Comparison of ENCODE assay signal across 8 cellular contexts in genomic region chr17:38751803-38752118, GRCh38. TPM values are rescaled to one million over a fixed set of nuclear protein-coding genes. Genes with fewer than 3 reads are reported as not detected.
DNase-seq lines count a peak whose midpoint lies in the region; ATAC-seq and TF ChIP-seq lines count a peak whose summit lies in the region.

No MANE protein-coding gene starts in this region.

- peak overlapping the region; percentile 91 for H3K27ac ChIP-seq in CD8-positive, alpha-beta memory T cell (ENCODE audit: low read depth, low read length)
- H3K27ac ChIP-seq in GM23338 (ENCODE audit: low read depth) = peak overlapping the region; percentile 72
- peak overlapping the region; percentile 84 to 94 (median 90) for H3K27ac ChIP-seq in adrenal gland
- peak overlapping the region; percentile 42 to 99 (median 96) for H3K27ac ChIP-seq in heart right ventricle

- peaks cover 10% of the 10 kb centered on the region for H4K20me1 ChIP-seq in GM23338 (replicated peaks; ENCODE audit: insufficient read depth)

- intact Hi-C loops in adrenal gland (cut with DNase I) (no loop called here), heart right ventricle (cut with DNase I) (loop anchor here in 6 of 10 donors (1.0 to 10.0 kb wide), 5 partner anchors 21 to 103 kb away; partner anchors contain the start of genes PIP4K2B (in 3 of the 6), CISD3 (in 2 of the 6) and RPL23 (in 1 of the 6)), posterior cingulate gyrus (cut with DNase I) (loop anchor here (5.0 kb wide), 1 partner anchor 46 kb away; the partner anchor contains the start of gene PIP4K2B)

- peak in 1 of 2 donors; percentile 18 for TF ChIP-seq POLR2A in adrenal gland (IDR thresholded peaks at IDR 0.05)

- H3K36me3 ChIP-seq in CD8-positive, alpha-beta memory T cell (ENCODE audit: insufficient read depth, low read length) = peaks cover 17% of the 10 kb centered on the region
- H3K36me3 ChIP-seq in GM23338 (ENCODE audit: insufficient read depth) (peaks cover 10% of the 10 kb centered on the region), adrenal gland (replicated peaks in 1 of 2) (peaks cover 0 to 22% of the 10 kb centered on the region in 2 donors), heart right ventricle (peaks cover 0 to 33% (median 9%) of the 10 kb centered on the region in 9 donors)

- WGBS in adrenal gland, 4 donors = 0 to 1% (median 0%) methylated on average over 32 of the region's 32 CpGs
- 0% methylated on average over 32 of the region's 32 CpGs for WGBS in heart right ventricle, 2 donors

- peak; percentile 9 for ATAC-seq in GM23338
- peak; percentile 25 to 68 (median 58) for ATAC-seq in heart right ventricle

- H3K4me1 ChIP-seq in CD8-positive, alpha-beta memory T cell (ENCODE audit: insufficient read depth, low read length) = peaks cover 58% of the 10 kb centered on the region
- H3K4me1 ChIP-seq in GM23338 (ENCODE audit: insufficient read depth) = peaks cover 22% of the 10 kb centered on the region
- peaks cover 31 to 40% of the 10 kb centered on the region in 2 donors for H3K4me1 ChIP-seq in adrenal gland (replicated peaks in 1 of 2)
- peaks cover 9 to 61% (median 49%) of the 10 kb centered on the region in 9 donors for H3K4me1 ChIP-seq in heart right ventricle

- TF ChIP-seq CTCF in GM23338 (conservative IDR thresholded peaks at IDR 0.05; ENCODE audit: low read depth in 2 of 2) (no peak), adrenal gland (IDR thresholded peaks at IDR 0.05) (no peak), heart right ventricle (IDR thresholded peaks at IDR 0.05) (no peak), type B pancreatic cell (conservative IDR thresholded peaks at IDR 0.05) (no peak)

- DNase-seq in CD8-positive, alpha-beta memory T cell = peak; percentile 66 to 89 (median 82)
- DNase-seq in GM23338 (ENCODE audit: low spot score) (peak; percentile 90), NCI-H1417 (lab: John Stamatoyannopoulos, UW) (peak; percentile 83 to 93 (median 85)), T-helper 1 cell (peak; percentile 44 to 87 (median 67)), adrenal gland (peak; percentile 80 to 94 (median 84)), heart right ventricle (peak; percentile 81 to 86), posterior cingulate gyrus (peak; percentile 69 to 98 (median 84)), type B pancreatic cell (ENCODE audit: extremely low spot score, unreplicated experiment) (peak; percentile 93)

- peaks cover 26 to 31% of the 10 kb centered on the region in 2 donors for H3K27me3 Mint-ChIP-seq in CD8-positive, alpha-beta memory T cell
- peaks cover 27% of the 10 kb centered on the region for H3K27me3 Mint-ChIP-seq in GM23338 (ENCODE audit: insufficient read depth, low read depth, poor library complexity)
- H3K27me3 Mint-ChIP-seq in type B pancreatic cell = peaks cover 13% of the 10 kb centered on the region

- H3K4me3 Mint-ChIP-seq in CD8-positive, alpha-beta memory T cell = peak overlapping the region; percentile 88 to 100 (median 98)
- peak overlapping the region; percentile 97 for H3K4me3 Mint-ChIP-seq in GM23338
- H3K4me3 Mint-ChIP-seq in type B pancreatic cell = peak overlapping the region; percentile 99

- H3K4me2 ChIP-seq in GM23338 = peak overlapping the region; percentile 96

- peak overlapping the region; percentile 89 to 99 (median 97) for H3K27ac Mint-ChIP-seq in CD8-positive, alpha-beta memory T cell
- peak overlapping the region; percentile 98 for H3K27ac Mint-ChIP-seq in GM23338
- peak overlapping the region; percentile 90 for H3K27ac Mint-ChIP-seq in type B pancreatic cell

- no peaks in the 10 kb centered on the region for H3K9me2 ChIP-seq in GM23338 (ENCODE audit: insufficient read depth)

- H3K9me3 Mint-ChIP-seq in CD8-positive, alpha-beta memory T cell = peaks cover 0 to 3% (median 0%) of the 10 kb centered on the region in 5 donors
- H3K9me3 Mint-ChIP-seq in GM23338 (peaks cover 5% of the 10 kb centered on the region), type B pancreatic cell (no peaks in the 10 kb centered on the region)

- peak overlapping the region; percentile 98 for H3K4me3 ChIP-seq in CD8-positive, alpha-beta memory T cell (ENCODE audit: low read length)
- peak overlapping the region; percentile 69 for H3K4me3 ChIP-seq in GM23338
- H3K4me3 ChIP-seq in adrenal gland = peak overlapping the region in 2 of 4 donors; percentile 86 to 89
- peak overlapping the region; percentile 50 to 99 (median 80) for H3K4me3 ChIP-seq in heart right ventricle

- peaks cover 2% of the 10 kb centered on the region; the same call in 1 of the 2 replicates for H3F3A ChIP-seq in GM23338 (replicated peaks; ENCODE audit: low read depth)

- CTCF ChIA-PET in CD8-positive, alpha-beta memory T cell (lab: Charles Lee) = interaction anchor here (0.7 to 2.5 kb wide), 5 partner anchors 16 to 193 kb away, joined by 3 to 15 read pairs (median 4); partner anchors contain the start of gene EPOP

- peaks cover 48 to 74% (median 52%) of the 10 kb centered on the region in 3 donors for H3K4me1 Mint-ChIP-seq in CD8-positive, alpha-beta memory T cell
- peaks cover 12% of the 10 kb centered on the region for H3K4me1 Mint-ChIP-seq in GM23338
- peaks cover 20% of the 10 kb centered on the region for H3K4me1 Mint-ChIP-seq in type B pancreatic cell (ENCODE audit: unreplicated experiment)

- H3K27me3 ChIP-seq in CD8-positive, alpha-beta memory T cell (ENCODE audit: insufficient read depth, low read length, poor library complexity, severe bottlenecking) = peaks cover 34% of the 10 kb centered on the region
- H3K27me3 ChIP-seq in GM23338 (ENCODE audit: insufficient read depth) (peaks cover 16% of the 10 kb centered on the region), adrenal gland (no peaks in the 10 kb centered on the region), heart right ventricle (peaks cover 0 to 42% (median 0%) of the 10 kb centered on the region in 7 donors)

- POLR2A ChIA-PET in CD8-positive, alpha-beta memory T cell (lab: Charles Lee) = interaction anchor here (0.6 to 2.3 kb wide), 7 partner anchors 9 to 193 kb away, joined by 3 to 10 read pairs (median 4); partner anchors contain the start of gene MLLT6

- peak overlapping the region; percentile 64 for H2AFZ ChIP-seq in GM23338

- H3K36me3 Mint-ChIP-seq in CD8-positive, alpha-beta memory T cell = peaks cover 3 to 35% (median 7%) of the 10 kb centered on the region in 3 donors
- H3K36me3 Mint-ChIP-seq in GM23338 (ENCODE audit: low read depth) (peaks cover 26% of the 10 kb centered on the region), type B pancreatic cell (peaks cover 15% of the 10 kb centered on the region)

- no peaks in the 10 kb centered on the region for H3K9me3 ChIP-seq in CD8-positive, alpha-beta memory T cell (ENCODE audit: low read length)
- no peaks in the 10 kb centered on the region for H3K9me3 ChIP-seq in adrenal gland (replicated peaks in 1 of 3)
- no peaks in the 10 kb centered on the region for H3K9me3 ChIP-seq in heart right ventricle

- H3K79me2 ChIP-seq in GM23338 (replicated peaks; ENCODE audit: insufficient read depth) = peaks cover 35% of the 10 kb centered on the region

TF ChIP-seq in GM23338, 12 proteins besides CTCF, POLR2A, EP300 and RAD21 (continues in another document):
- TF ChIP-seq EZH2 (IDR thresholded peaks at IDR 0.05; ENCODE audit: low read depth, unreplicated experiment) = no peak

RNA-seq across cellular contexts. Expression of gene PSMB3, which starts 0.8 kb away (rescaled TPM):
- total RNA-seq in CD8-positive, alpha-beta memory T cell = 100 to 1,000 TPM; 317 to 323 TPM
- 431 TPM for polyA plus RNA-seq in CD8-positive, alpha-beta memory T cell
- total RNA-seq in GM23338 (2014; rRNA removed; shearing (Covaris generic)) = 250 and 270 TPM in 2 replicates
- polyA plus RNA-seq in GM23338 (2016; fragmentation: Nextera tagmentation; extraction: Ambion mirVana) (523 and 558 TPM in 2 replicates), adrenal gland (100 to 1,000 TPM; 240 to 556 (median 328) TPM), heart right ventricle (100 to 1,000 TPM; 359 to 379 TPM)
- total RNA-seq in adrenal gland (100 to 1,000 TPM; 138 to 315 (median 235) TPM), heart right ventricle (100 to 1,000 TPM; 148 to 220 (median 162) TPM), type B pancreatic cell (ENCODE audit: low replicate concordance) (149 and 152 TPM in 2 replicates)

RNA-seq across cellular contexts. Expression of gene PCGF2, which starts 3.6 kb away (rescaled TPM):
- under 1 TPM; 0.72 to 0.89 TPM for total RNA-seq in CD8-positive, alpha-beta memory T cell
- 0.09 TPM for polyA plus RNA-seq in CD8-positive, alpha-beta memory T cell
- total RNA-seq in GM23338 (2014; rRNA removed; shearing (Covaris generic)) = 21.1 and 23.4 TPM in 2 replicates
- polyA plus RNA-seq in GM23338 (2016; fragmentation: Nextera tagmentation; extraction: Ambion mirVana) = 51.9 and 60.9 TPM in 2 replicates
- 10 to 100 TPM in 7 of 8 donors, 1 to 10 TPM in 1; 7.4 to 82.3 (median 38.9) TPM for total RNA-seq in adrenal gland
- polyA plus RNA-seq in adrenal gland = 100 to 1,000 TPM in 2 of 3 donors, 10 to 100 TPM in 1; 13.4 to 233 (median 144) TPM
- total RNA-seq in heart right ventricle = 10 to 100 TPM; 15.8 to 30.0 (median 22.8) TPM
- polyA plus RNA-seq in heart right ventricle = 10 to 100 TPM; 23.8 to 51.6 TPM
- 37.6 and 74.6 TPM in 2 replicates for total RNA-seq in type B pancreatic cell (ENCODE audit: low replicate concordance)

RNA-seq across cellular contexts. Expression of gene CISD3, which starts 21.6 kb away (rescaled TPM):
- 10 to 100 TPM; 58.2 to 59.6 TPM for total RNA-seq in CD8-positive, alpha-beta memory T cell
- polyA plus RNA-seq in CD8-positive, alpha-beta memory T cell = 73.4 TPM
- 0.94 and 3.4 TPM in 2 replicates for total RNA-seq in GM23338 (2014; rRNA removed; shearing (Covaris generic))
- polyA plus RNA-seq in GM23338 (2016; fragmentation: Nextera tagmentation; extraction: Ambion mirVana) = 8.9 and 9.9 TPM in 2 replicates
- 10 to 100 TPM in 7 of 8 donors, 1 to 10 TPM in 1; 9.9 to 78.7 (median 49.7) TPM for total RNA-seq in adrenal gland
- polyA plus RNA-seq in adrenal gland = 10 to 100 TPM; 36.1 to 45.7 (median 43.2) TPM
- total RNA-seq in heart right ventricle = 10 to 100 TPM; 58.1 to 84.1 (median 69.4) TPM
- 10 to 100 TPM; 50.5 to 83.6 TPM for polyA plus RNA-seq in heart right ventricle
- total RNA-seq in type B pancreatic cell (ENCODE audit: low replicate concordance) = 12.8 and 15.6 TPM in 2 replicates

RNA-seq across cellular contexts. Expression of gene MLLT6, which starts 46.7 kb away (rescaled TPM):
- total RNA-seq in CD8-positive, alpha-beta memory T cell = 100 to 1,000 TPM; 197 to 202 TPM
- 15.9 TPM for polyA plus RNA-seq in CD8-positive, alpha-beta memory T cell
- total RNA-seq in GM23338 (2014; rRNA removed; shearing (Covaris generic)) = 2.8 and 3.3 TPM in 2 replicates
- 1.8 and 2.6 TPM in 2 replicates for polyA plus RNA-seq in GM23338 (2016; fragmentation: Nextera tagmentation; extraction: Ambion mirVana)
- 100 to 1,000 TPM in 4 of 8 donors, 10 to 100 TPM in 4; 63.7 to 191 (median 99.8) TPM for total RNA-seq in adrenal gland
- 100 to 1,000 TPM in 1 of 3 donors, 10 to 100 TPM in 2; 27.3 to 339 (median 50.5) TPM for polyA plus RNA-seq in adrenal gland
- 100 to 1,000 TPM in 1 of 10 donors, 10 to 100 TPM in 9; 56.3 to 100 (median 67.5) TPM for total RNA-seq in heart right ventricle
- polyA plus RNA-seq in heart right ventricle = 100 to 1,000 TPM in 1 of 2 donors, 10 to 100 TPM in 1; 17.3 to 104 TPM
- total RNA-seq in type B pancreatic cell (ENCODE audit: low replicate concordance) = 122 and 130 TPM in 2 replicates

RNA-seq across cellular contexts. Expression of gene PIP4K2B, which starts 47.6 kb away (rescaled TPM):
- total RNA-seq in CD8-positive, alpha-beta memory T cell = 10 to 100 TPM; 43.4 to 44.6 TPM
- 17.4 TPM for polyA plus RNA-seq in CD8-positive, alpha-beta memory T cell
- total RNA-seq in GM23338 (2014; rRNA removed; shearing (Covaris generic)) = 36.0 and 43.4 TPM in 2 replicates
- 9.5 and 10.0 TPM in 2 replicates for polyA plus RNA-seq in GM23338 (2016; fragmentation: Nextera tagmentation; extraction: Ambion mirVana)
- 10 to 100 TPM; 48.5 to 92.4 (median 74.9) TPM for total RNA-seq in adrenal gland
- 10 to 100 TPM; 30.0 to 49.9 (median 44.0) TPM for polyA plus RNA-seq in adrenal gland
- total RNA-seq in heart right ventricle = 10 to 100 TPM; 37.9 to 51.9 (median 47.5) TPM
- 10 to 100 TPM; 15.3 to 20.3 TPM for polyA plus RNA-seq in heart right ventricle
- 37.0 and 72.6 TPM in 2 replicates for total RNA-seq in type B pancreatic cell (ENCODE audit: low replicate concordance)

Comparison
In these comparisons a context has a peak if more than half of its experiments do, and no peak if none do; other contexts are left out.
1. RNA of gene PCGF2, which starts 3.6 kb away (total RNA-seq): 37.6 to 74.6 TPM in type B pancreatic cell, 7.4 to 82.3 TPM in adrenal gland, 15.8 to 30.0 TPM in heart right ventricle and 21.1 to 23.4 TPM in GM23338; 0.72 to 0.89 TPM in CD8-positive, alpha-beta memory T cell; every median in the first group is over 4 times any median in the second.
2. intact Hi-C loops: an anchor here in heart right ventricle (1.0 to 10.0 kb wide) and posterior cingulate gyrus (5.0 kb wide); none called in adrenal gland.
3. Peak in every context shown above with its lines, with median percentiles within 50 percentile points of each other: DNase-seq, H3K27ac ChIP-seq, H3K27ac Mint-ChIP-seq and H3K4me3 Mint-ChIP-seq.